In the genomic region with DNA sequence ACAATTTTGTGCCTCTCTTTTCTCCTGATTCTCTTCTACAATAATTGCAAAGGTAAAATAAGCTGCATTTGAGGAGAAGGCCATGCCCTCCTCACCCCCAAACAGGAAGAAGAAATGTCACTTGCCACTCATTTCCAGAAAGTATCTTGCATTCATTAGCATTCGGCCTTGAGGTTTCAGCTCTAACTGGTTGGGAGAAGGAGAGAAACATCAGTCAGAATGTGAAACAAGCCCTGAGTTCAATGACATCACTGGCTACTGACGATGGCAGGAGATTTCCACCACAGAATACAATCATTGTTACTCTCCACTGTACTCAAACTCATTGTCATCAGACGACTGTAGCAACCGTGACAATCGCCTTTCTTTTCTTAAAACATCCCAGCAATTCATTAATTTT, we compare ENCODE assay signal across 11 cellular contexts.
A peak's percentile ranks its signal among the peaks of the same experiment; 100 is the strongest.
DNase-seq lines count a peak whose midpoint lies in the region; ATAC-seq and TF ChIP-seq lines count a peak whose summit lies in the region.
"Had no signal": no experiment of that assay in that cellular context is flagged by ENCODE, and none has a peak within 500 bp of the region (broad histone marks: within the 10 kb centered on the region; RNA-seq: fewer than 3 reads in every experiment).

No MANE protein-coding gene starts in this region.

- H3K79me2 ChIP-seq in smooth muscle cell (ENCODE audit: low read depth) = no peaks in the 10 kb centered on the region

- H3K9me3 Mint-ChIP-seq in activated CD8-positive, alpha-beta memory T cell treated with anti-CD3 and anti-CD28 coated beads, Interleukin-2, amount 10 ng/mL, durations not matched to agents 7 days and 5 days (ENCODE audit: low read depth) = peaks cover 10% of the 10 kb centered on the region
- peaks cover 17% of the 10 kb centered on the region for H3K9me3 Mint-ChIP-seq in activated CD4-positive, alpha-beta memory T cell treated with anti-CD3 and anti-CD28 coated beads, Interleukin-2, amount 10 ng/mL, durations not matched to agents 7 days and 5 days
- peaks cover 16% of the 10 kb centered on the region for H3K9me3 Mint-ChIP-seq in WTC11

- H3K4me2 ChIP-seq in smooth muscle cell = no peak overlapping the region
- H3K4me2 ChIP-seq: A549 had no signal

- no peaks in the 10 kb centered on the region for H3K27me3 ChIP-seq in smooth muscle cell (ENCODE audit: low read depth)
- H3K27me3 ChIP-seq: ovary had no signal

- no peaks in the 10 kb centered on the region for H3F3A ChIP-seq in smooth muscle cell (ENCODE audit: low read depth)

- H3K27me3 Mint-ChIP-seq in activated CD8-positive, alpha-beta memory T cell treated with anti-CD3 and anti-CD28 coated beads, Interleukin-2, amount 10 ng/mL, durations not matched to agents 7 days and 5 days = no peaks in the 10 kb centered on the region
- no peaks in the 10 kb centered on the region for H3K27me3 Mint-ChIP-seq in activated CD4-positive, alpha-beta memory T cell treated with anti-CD3 and anti-CD28 coated beads, Interleukin-2, amount 10 ng/mL, durations not matched to agents 7 days and 5 days
- H3K27me3 Mint-ChIP-seq in WTC11 (ENCODE audit: low read depth) = no peaks in the 10 kb centered on the region

- no peak overlapping the region for H3K9ac ChIP-seq in smooth muscle cell (ENCODE audit: low read depth)

- no peaks in the 10 kb centered on the region for H3K4me1 ChIP-seq in smooth muscle cell (ENCODE audit: low read depth)
- H3K4me1 ChIP-seq: A549 had no signal

- 91% methylated on average over 5 of the region's 5 CpGs for WGBS in smooth muscle cell (ENCODE audit: low lambda C conversion rate)

- CTCF ChIA-PET in activated CD8-positive, alpha-beta memory T cell treated with anti-CD3 and anti-CD28 coated beads, Interleukin-2, amount 10 ng/mL, durations not matched to agents 7 days and 5 days (lab: Charles Lee) = interaction anchor here (0.7 to 1.6 kb wide), 7 partner anchors 11 to 55 kb away, joined by 3 to 6 read pairs (median 3); no protein-coding TSS in a partner anchor
- CTCF ChIA-PET in activated CD4-positive, alpha-beta memory T cell treated with anti-CD3 and anti-CD28 coated beads, Interleukin-2, amount 10 ng/mL, durations not matched to agents 7 days and 5 days (lab: Charles Lee) = interaction anchor here (1.0 to 2.7 kb wide), 4 partner anchors 13 to 71 kb away, joined by 3 to 7 read pairs (median 4); no protein-coding TSS in a partner anchor
- CTCF ChIA-PET in WTC11 (lab: Charles Lee) = interaction anchor here (1.0 kb wide), 1 partner anchor 30 kb away, joined by 3 read pairs; no protein-coding TSS in a partner anchor

- no peaks in the 10 kb centered on the region for H3K9me3 ChIP-seq in smooth muscle cell (replicated peaks; ENCODE audit: low read depth)
- H3K9me3 ChIP-seq: A549, ovary had no signal

- H3K36me3 ChIP-seq in smooth muscle cell (ENCODE audit: low read depth) = no peaks in the 10 kb centered on the region
- H3K36me3 ChIP-seq: ovary had no signal

- peak overlapping the region; percentile 90 for H3K27ac Mint-ChIP-seq in activated CD8-positive, alpha-beta memory T cell treated with anti-CD3 and anti-CD28 coated beads, Interleukin-2, amount 10 ng/mL, durations not matched to agents 7 days and 5 days
- peak overlapping the region; percentile 88 for H3K27ac Mint-ChIP-seq in activated CD4-positive, alpha-beta memory T cell treated with anti-CD3 and anti-CD28 coated beads, Interleukin-2, amount 10 ng/mL, durations not matched to agents 7 days and 5 days
- H3K27ac Mint-ChIP-seq in WTC11 = no peak overlapping the region

- peaks cover 53% of the 10 kb centered on the region for H3K4me1 Mint-ChIP-seq in activated CD8-positive, alpha-beta memory T cell treated with anti-CD3 and anti-CD28 coated beads, Interleukin-2, amount 10 ng/mL, durations not matched to agents 7 days and 5 days
- peaks cover 72% of the 10 kb centered on the region for H3K4me1 Mint-ChIP-seq in activated CD4-positive, alpha-beta memory T cell treated with anti-CD3 and anti-CD28 coated beads, Interleukin-2, amount 10 ng/mL, durations not matched to agents 7 days and 5 days
- no peaks in the 10 kb centered on the region; the same call in 1 of the 2 replicates for H3K4me1 Mint-ChIP-seq in WTC11

- H4K20me1 ChIP-seq in smooth muscle cell (ENCODE audit: low read depth) = no peaks in the 10 kb centered on the region

- H3K4me3 ChIP-seq in smooth muscle cell = no peak overlapping the region
- H3K4me3 ChIP-seq: A549, ovary had no signal

- TF ChIP-seq CTCF in WTC11 (IDR thresholded peaks at IDR 0.05) (no peak), smooth muscle cell (IDR thresholded peaks at IDR 0.05; ENCODE audit: borderline replicate concordance, insufficient read depth, poor library complexity, severe bottlenecking) (no peak)

- no peak overlapping the region for H3K27ac ChIP-seq in smooth muscle cell (ENCODE audit: low read depth)
- H3K27ac ChIP-seq: A549, ovary had no signal

- ATAC-seq in activated CD8-positive, alpha-beta memory T cell treated with anti-CD3 and anti-CD28 coated beads, Interleukin-2, amount 10 ng/mL, durations not matched to agents 7 days and 5 days = peak; percentile 96
- ATAC-seq in HG02588 (IDR thresholded peaks at IDR 0.05; ENCODE audit: unreplicated experiment) = peak; percentile 76
- ATAC-seq in WTC11 = no peak
- ATAC-seq: A549 had no signal

- peak overlapping the region; percentile 29 for H3K4me3 Mint-ChIP-seq in activated CD8-positive, alpha-beta memory T cell treated with anti-CD3 and anti-CD28 coated beads, Interleukin-2, amount 10 ng/mL, durations not matched to agents 7 days and 5 days
- peak overlapping the region; percentile 40 for H3K4me3 Mint-ChIP-seq in activated CD4-positive, alpha-beta memory T cell treated with anti-CD3 and anti-CD28 coated beads, Interleukin-2, amount 10 ng/mL, durations not matched to agents 7 days and 5 days
- H3K4me3 Mint-ChIP-seq in WTC11 = no peak overlapping the region

- peak; percentile 82 for DNase-seq in activated CD8-positive, alpha-beta memory T cell treated with anti-CD3 and anti-CD28 coated beads, Interleukin-2, amount 10 ng/mL, durations not matched to agents 7 days and 5 days
- DNase-seq in activated CD8-positive, alpha-beta memory T cell treated with anti-CD3 and anti-CD28 coated beads for 24 hours = no peak
- peak; percentile 58 for DNase-seq in activated CD4-positive, alpha-beta memory T cell treated with anti-CD3 and anti-CD28 coated beads, Interleukin-2, amount 10 ng/mL, durations not matched to agents 7 days and 5 days
- peak; percentile 51 for DNase-seq in stimulated activated CD8-positive, alpha-beta memory T cell treated with anti-CD3 and anti-CD28 coated beads, Interleukin-4, amount 100 ng/mL, for 48 hours
- no peak for DNase-seq in WTC11 (ENCODE audit: low spot score)
- no peak for DNase-seq in AG08395 (ENCODE audit: low spot score)
- no peak for DNase-seq in smooth muscle cell (lab: John Stamatoyannopoulos, UW; ENCODE audit: unreplicated experiment)
- DNase-seq: NCI-H510A, ovary had no signal

- POLR2A ChIA-PET in activated CD4-positive, alpha-beta memory T cell treated with anti-CD3 and anti-CD28 coated beads, Interleukin-2, amount 10 ng/mL, durations not matched to agents 7 days and 5 days (lab: Charles Lee) = interaction anchor here (0.7 to 3.5 kb wide), 10 partner anchors 9 to 77 kb away, joined by 3 to 30 read pairs (median 6); a partner anchor contains a TSS
- POLR2A ChIA-PET in WTC11 (lab: Charles Lee) = no interaction called here

- H2AFZ ChIP-seq in smooth muscle cell (ENCODE audit: low read depth) = no peak overlapping the region

- H3K36me3 Mint-ChIP-seq in activated CD8-positive, alpha-beta memory T cell treated with anti-CD3 and anti-CD28 coated beads, Interleukin-2, amount 10 ng/mL, durations not matched to agents 7 days and 5 days = peaks cover 83% of the 10 kb centered on the region
- H3K36me3 Mint-ChIP-seq in activated CD4-positive, alpha-beta memory T cell treated with anti-CD3 and anti-CD28 coated beads, Interleukin-2, amount 10 ng/mL, durations not matched to agents 7 days and 5 days (ENCODE audit: low read depth) = peaks cover 90% of the 10 kb centered on the region
- peaks cover 19% of the 10 kb centered on the region for H3K36me3 Mint-ChIP-seq in WTC11

TF ChIP-seq in WTC11, 78 proteins besides CTCF, POLR2A, EP300 and RAD21 (continues in another document):
- TF ChIP-seq, protein P1, sequence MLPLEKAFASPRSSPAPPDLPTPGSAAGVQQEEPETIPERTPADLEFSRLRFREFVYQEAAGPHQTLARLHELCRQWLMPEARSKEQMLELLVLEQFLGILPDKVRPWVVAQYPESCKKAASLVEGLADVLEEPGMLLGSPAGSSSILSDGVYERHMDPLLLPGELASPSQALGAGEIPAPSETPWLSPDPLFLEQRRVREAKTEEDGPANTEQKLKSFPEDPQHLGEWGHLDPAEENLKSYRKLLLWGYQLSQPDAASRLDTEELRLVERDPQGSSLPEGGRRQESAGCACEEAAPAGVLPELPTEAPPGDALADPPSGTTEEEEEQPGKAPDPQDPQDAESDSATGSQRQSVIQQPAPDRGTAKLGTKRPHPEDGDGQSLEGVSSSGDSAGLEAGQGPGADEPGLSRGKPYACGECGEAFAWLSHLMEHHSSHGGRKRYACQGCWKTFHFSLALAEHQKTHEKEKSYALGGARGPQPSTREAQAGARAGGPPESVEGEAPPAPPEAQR (CRISPR knock-in tag; IDR thresholded peaks at IDR 0.05) = no peak
- no peak for TF ChIP-seq TCF7 (CRISPR knock-in tag; IDR thresholded peaks at IDR 0.05; ENCODE audit: low read depth)
- TF ChIP-seq, protein P2, sequence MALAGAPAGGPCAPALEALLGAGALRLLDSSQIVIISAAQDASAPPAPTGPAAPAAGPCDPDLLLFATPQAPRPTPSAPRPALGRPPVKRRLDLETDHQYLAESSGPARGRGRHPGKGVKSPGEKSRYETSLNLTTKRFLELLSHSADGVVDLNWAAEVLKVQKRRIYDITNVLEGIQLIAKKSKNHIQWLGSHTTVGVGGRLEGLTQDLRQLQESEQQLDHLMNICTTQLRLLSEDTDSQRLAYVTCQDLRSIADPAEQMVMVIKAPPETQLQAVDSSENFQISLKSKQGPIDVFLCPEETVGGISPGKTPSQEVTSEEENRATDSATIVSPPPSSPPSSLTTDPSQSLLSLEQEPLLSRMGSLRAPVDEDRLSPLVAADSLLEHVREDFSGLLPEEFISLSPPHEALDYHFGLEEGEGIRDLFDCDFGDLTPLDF (CRISPR knock-in tag; IDR thresholded peaks at IDR 0.05) = no peak
- no peak for TF ChIP-seq GABPB1 (CRISPR knock-in tag; IDR thresholded peaks at IDR 0.05)
- no peak for TF ChIP-seq CREM (CRISPR knock-in tag; IDR thresholded peaks at IDR 0.05)
- no peak for TF ChIP-seq ESRRA (CRISPR knock-in tag; IDR thresholded peaks at IDR 0.05; ENCODE audit: borderline replicate concordance)

Comparison
In these comparisons a context has a peak if more than half of its experiments do, and no peak if none do; other contexts are left out.
1. DNase-seq: peak in activated CD8-positive, alpha-beta memory T cell treated with anti-CD3 and anti-CD28 coated beads, Interleukin-2, amount 10 ng/mL, durations not matched to agents 7 days and 5 days (single experiment), activated CD4-positive, alpha-beta memory T cell treated with anti-CD3 and anti-CD28 coated beads, Interleukin-2, amount 10 ng/mL, durations not matched to agents 7 days and 5 days (single experiment) and stimulated activated CD8-positive, alpha-beta memory T cell treated with anti-CD3 and anti-CD28 coated beads, Interleukin-4, amount 100 ng/mL, for 48 hours (single experiment); none in activated CD8-positive, alpha-beta memory T cell treated with anti-CD3 and anti-CD28 coated beads for 24 hours (single experiment), WTC11 (single experiment), AG08395 (single experiment) and smooth muscle cell (single experiment).